In the genomic region with DNA sequence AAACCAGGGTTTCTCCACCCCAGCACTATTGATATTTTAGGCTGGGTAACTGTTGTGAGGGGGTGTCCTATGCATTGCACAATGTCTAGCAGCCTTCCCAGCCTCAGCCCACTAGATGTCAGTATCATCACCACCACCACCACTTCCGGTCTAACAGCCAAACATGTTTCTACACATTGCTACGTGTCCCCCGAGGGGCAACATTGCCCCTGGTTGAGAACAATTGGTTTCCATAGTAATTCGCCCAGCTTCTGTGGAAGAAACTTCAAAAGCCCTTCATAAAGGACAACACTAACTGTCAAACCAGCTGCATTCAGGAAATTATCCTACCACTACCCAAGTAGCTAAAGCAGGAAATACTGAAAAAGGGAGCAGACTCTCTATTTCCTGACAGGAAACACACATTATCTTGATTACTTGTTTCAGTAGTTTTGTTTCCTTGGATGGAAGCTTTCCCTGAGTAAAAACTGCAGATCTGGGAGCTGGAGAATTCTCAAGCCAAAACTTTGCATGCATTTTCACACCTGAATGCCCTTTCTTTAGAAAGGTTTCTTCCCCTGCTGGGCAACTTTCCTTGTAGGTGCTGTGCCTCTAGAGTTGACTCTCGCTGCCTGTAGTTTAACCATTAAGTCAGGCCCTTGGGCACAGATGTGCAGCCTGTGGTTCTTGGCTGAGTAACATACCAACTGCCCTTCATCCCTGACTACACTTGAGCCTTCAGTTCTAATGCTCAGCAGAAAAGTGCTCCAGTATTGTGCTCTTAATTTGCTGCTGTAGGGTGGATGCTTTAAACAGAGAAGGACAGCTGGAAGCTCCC, we compare ENCODE assay signal across 9 cellular contexts. TPM values are rescaled to one million over a fixed set of nuclear protein-coding genes. Genes with fewer than 3 reads are reported as not detected.
A peak's percentile ranks its signal among the peaks of the same experiment; 100 is the strongest.
DNase-seq lines count a peak whose midpoint lies in the region; ATAC-seq, FAIRE-seq and TF ChIP-seq lines count a peak whose summit lies in the region.
"Had no signal": no experiment of that assay in that cellular context is flagged by ENCODE, and none has a peak within 500 bp of the region (broad histone marks: within the 10 kb centered on the region; RNA-seq: fewer than 3 reads in every experiment).

No MANE protein-coding gene starts in this region.

- FAIRE-seq in HepG2 (lab: Jason Lieb, UNC) = peak; percentile 81

- no peak overlapping the region for H3K4me3 ChIP-seq in HepG2 (replicated peaks in 1 of 3; ENCODE audit: insufficient read depth in 1 of 3, low read depth in 2 of 3, low read length in 3 of 3)
- no peak overlapping the region for H3K4me3 ChIP-seq in prostate gland

- H3K27ac ChIP-seq in HepG2 (ENCODE audit: extremely low read length, insufficient read depth, low read length) (no peak overlapping the region), prostate gland (no peak overlapping the region)
- H3K27ac ChIP-seq: heart left ventricle had no signal

- H3K4me1 ChIP-seq in HepG2 (ENCODE audit: insufficient read depth, low read length) (no peaks in the 10 kb centered on the region), prostate gland (replicated peaks) (no peaks in the 10 kb centered on the region)

- H3K27me3 ChIP-seq in HepG2 (ENCODE audit: control insufficient read depth in 1 of 2, insufficient read depth in 2 of 2, low read length in 2 of 2) = no peaks in the 10 kb centered on the region
- no peaks in the 10 kb centered on the region for H3K27me3 ChIP-seq in prostate gland (replicated peaks; ENCODE audit: insufficient read depth)

- no peak overlapping the region for H3K9ac ChIP-seq in HepG2 (ENCODE audit: insufficient read depth, low read depth, low read length)

- TF ChIP-seq POLR2A in HepG2 (IDR thresholded peaks at IDR 0.05; ENCODE audit: insufficient read depth in 1 of 2, low read depth in 2 of 2, low read length in 2 of 2) (no peak), prostate gland (IDR thresholded peaks at IDR 0.05) (no peak)

- CTCF ChIA-PET in HepG2 (lab: Yijun Ruan, JAX; ENCODE audit: low intra/inter-chr PET ratio, low total read pairs) = no interaction called here

- in situ Hi-C loops in G401 (cut with HindIII; ENCODE audit: low sequenced_read_pairs) (no loop called here), HepG2 (cut with HindIII; ENCODE audit: extremely low pct_ligation_motif_present, low pct_unique_long_range_greater_than_20kb) (no loop called here)

- DNase-seq in G401 (ENCODE audit: low spot score) (peak; percentile 14), HUDEP-2 (lab: John Stamatoyannopoulos, UW; ENCODE audit: unreplicated experiment in 76 of 76) (peak in 48 of 76 experiments; percentile 4 to 68 (median 32)), T-helper 2 cell (peak in 4 of 5 experiments; percentile 22 to 78 (median 38)), astrocyte of the hippocampus (ENCODE audit: low read depth, low spot score) (peak; percentile 7), HepG2 (ENCODE audit: low spot score) (peak; percentile 61), prostate gland (ENCODE audit: low spot score) (no peak)
- DNase-seq in stimulated activated CD8-positive, alpha-beta memory T cell treated with anti-CD3 and anti-CD28 coated beads, Interleukin-15, amount 100 ng/mL, for 1 hour (ENCODE audit: low read depth) = peak; percentile 24

- peak overlapping the region; percentile 75 for H2AFZ ChIP-seq in HepG2 (ENCODE audit: low read length)

- TF ChIP-seq RAD21 in HepG2 (CRISPR knock-in tag; IDR thresholded peaks at IDR 0.05) = no peak

- BruUV-seq in HepG2 (replicated peaks; lab: Mats Ljungman, UMichigan) = no TSS peak

- intact Hi-C loops in HepG2 (cut with micrococcal nuclease; ENCODE audit: unreplicated experiment) (no loop called here), prostate gland (cut with DNase I) (no loop called here)

- ATAC-seq in GM21528 (IDR thresholded peaks at IDR 0.05; ENCODE audit: low FRiP score, unreplicated experiment) (peak; percentile 99), HepG2 (peak; percentile 93)

- H3K9me3 ChIP-seq in HepG2 (ENCODE audit: low read length) = 0 out of 2 replicates have a peak, but pooled peaks cover 5% of the 10 kb centered on the region
- H3K9me3 ChIP-seq in prostate gland = no peaks in the 10 kb centered on the region
- H3K9me3 ChIP-seq: heart left ventricle had no signal

- peak; percentile 77 for TF ChIP-seq CTCF in HepG2 (CRISPR knock-in tag; IDR thresholded peaks at IDR 0.05)
- TF ChIP-seq CTCF in prostate gland (IDR thresholded peaks at IDR 0.05) = peak in 2 of 4 experiments; percentile 22 to 45

- H3K79me2 ChIP-seq in HepG2 (ENCODE audit: insufficient read depth, low read length) = no peaks in the 10 kb centered on the region

- peak overlapping the region; percentile 45 for H3K4me2 ChIP-seq in HepG2 (ENCODE audit: low read depth, low read length)

- H3K36me3 ChIP-seq in HepG2 (replicated peaks in 1 of 2; ENCODE audit: control insufficient read depth in 1 of 2, insufficient read depth in 2 of 2, low read length in 2 of 2) (no peaks in the 10 kb centered on the region), prostate gland (no peaks in the 10 kb centered on the region)
- H3K36me3 ChIP-seq: heart left ventricle had no signal

- POLR2A ChIA-PET in HepG2 (lab: Yijun Ruan, JAX) = no interaction called here

- 1% methylated on average over 5 of the region's 5 CpGs for WGBS in HepG2 (ENCODE audit: low lambda C conversion rate)
- 34% methylated on average over 5 of the region's 5 CpGs for WGBS in prostate gland

- no peak for TF ChIP-seq EP300 in HepG2 (IDR thresholded peaks at IDR 0.05; ENCODE audit: low read depth in 2 of 2, low read length in 2 of 2)
- TF ChIP-seq EP300 in HepG2 (CRISPR knock-in tag; IDR thresholded peaks at IDR 0.05; ENCODE audit: borderline replicate concordance) = no peak

- H4K20me1 ChIP-seq in HepG2 (ENCODE audit: insufficient read depth, low read length) = no peaks in the 10 kb centered on the region

TF ChIP-seq in HepG2, 621 proteins besides CTCF, POLR2A, EP300 and RAD21 (continues in another document):
- TF ChIP-seq, protein P1, sequence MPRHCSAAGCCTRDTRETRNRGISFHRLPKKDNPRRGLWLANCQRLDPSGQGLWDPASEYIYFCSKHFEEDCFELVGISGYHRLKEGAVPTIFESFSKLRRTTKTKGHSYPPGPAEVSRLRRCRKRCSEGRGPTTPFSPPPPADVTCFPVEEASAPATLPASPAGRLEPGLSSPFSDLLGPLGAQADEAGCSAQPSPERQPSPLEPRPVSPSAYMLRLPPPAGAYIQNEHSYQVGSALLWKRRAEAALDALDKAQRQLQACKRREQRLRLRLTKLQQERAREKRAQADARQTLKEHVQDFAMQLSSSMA (CRISPR knock-in tag; IDR thresholded peaks at IDR 0.05) = no peak
- TF ChIP-seq ZNF256 (CRISPR knock-in tag; conservative IDR thresholded peaks at IDR 0.05) (no peak), CBFB (CRISPR knock-in tag; IDR thresholded peaks at IDR 0.05) (no peak), KMT2A (CRISPR knock-in tag; IDR thresholded peaks at IDR 0.05) (no peak), CREB1 (IDR thresholded peaks at IDR 0.05) (0 out of 2 replicates have a peak, but pooled peaks have one; percentile 15), CREB1 (CRISPR knock-in tag; IDR thresholded peaks at IDR 0.05) (no peak; the same call in 1 of the 2 replicates), CHD2 (IDR thresholded peaks at IDR 0.05; ENCODE audit: low read depth, low read length) (no peak), DNMT3B (CRISPR knock-in tag; conservative IDR thresholded peaks at IDR 0.05) (no peak), NFYC (CRISPR knock-in tag; IDR thresholded peaks at IDR 0.05) (peak; percentile 53; the same call in 1 of the 2 replicates), SETDB1 (CRISPR knock-in tag; IDR thresholded peaks at IDR 0.05; ENCODE audit: borderline replicate concordance) (0 out of 2 replicates have a peak, but pooled peaks have one; percentile 75), ELF4 (CRISPR knock-in tag; IDR thresholded peaks at IDR 0.05; ENCODE audit: borderline replicate concordance) (no peak), WIZ (CRISPR knock-in tag; IDR thresholded peaks at IDR 0.05) (peak; percentile 87; the same call in 1 of the 2 replicates), ZFYVE20 (CRISPR knock-in tag; IDR thresholded peaks at IDR 0.05; ENCODE audit: borderline replicate concordance, low read depth) (no peak)
- TF ChIP-seq, protein P2, sequence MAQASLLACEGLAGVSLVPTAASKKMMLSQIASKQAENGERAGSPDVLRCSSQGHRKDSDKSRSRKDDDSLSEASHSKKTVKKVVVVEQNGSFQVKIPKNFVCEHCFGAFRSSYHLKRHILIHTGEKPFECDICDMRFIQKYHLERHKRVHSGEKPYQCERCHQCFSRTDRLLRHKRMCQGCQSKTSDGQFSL (CRISPR knock-in tag; IDR thresholded peaks at IDR 0.05) = peak; percentile 71; the same call in 1 of the 2 replicates

RNA-seq across cellular contexts. Expression of a gene that starts 23.6 kb away (rescaled TPM):
- not detected in 2 replicates for total RNA-seq in G401 (2014; rRNA removed; shearing (Covaris generic))
- 0.10 and 0.13 TPM in 2 replicates for total RNA-seq in HepG2 (2016; rRNA removed; fragmentation: Illumina TruSeq; extraction: Trizol)
- under 0.01 and 0.10 TPM in 2 replicates for total RNA-seq in HepG2 (2016; cell fraction: cytosol; rRNA removed; fragmentation: Illumina TruSeq; extraction: Trizol; ENCODE audit: low read depth)
- 0.03 and 0.15 TPM in 2 replicates for total RNA-seq in HepG2 (2016; cell fraction: insoluble cytoplasmic fraction; rRNA removed; fragmentation: Illumina TruSeq; extraction: Trizol)
- total RNA-seq in HepG2 (2016; cell fraction: membrane; rRNA removed; fragmentation: Illumina TruSeq; extraction: Trizol) = 0.07 and 0.09 TPM in 2 replicates
- 0.31 and 0.43 TPM in 2 replicates for total RNA-seq in HepG2 (2016; cell fraction: nucleus; rRNA removed; fragmentation: Illumina TruSeq; extraction: Trizol)
- polyA plus RNA-seq in HepG2 (2011; rRNA removed) = 0.01 TPM in 2 replicates
- under 0.01 and 0.01 TPM in 2 replicates for polyA plus RNA-seq in HepG2 (2011; cell fraction: cytosol; rRNA removed)
- 0.03 TPM in 2 replicates for polyA plus RNA-seq in HepG2 (2011; cell fraction: nucleus; rRNA removed)
- 0.01 and 0.04 TPM in 2 replicates for polyA plus RNA-seq in HepG2 (2012)
- polyA plus RNA-seq in HepG2 (2016; cell fraction: cytosol; fragmentation: Illumina TruSeq; extraction: Trizol; ENCODE audit: low read depth) = not detected in 2 replicates
- 0.03 TPM in 1 of 2 replicates, not detected in the other for polyA plus RNA-seq in HepG2 (2016; cell fraction: insoluble cytoplasmic fraction; fragmentation: Illumina TruSeq; extraction: Trizol; ENCODE audit: low read depth)
- not detected in 2 replicates for polyA plus RNA-seq in HepG2 (2016; cell fraction: membrane; fragmentation: Illumina TruSeq; extraction: Trizol; ENCODE audit: low read depth)
- 0.07 and 0.16 TPM in 2 replicates for polyA plus RNA-seq in HepG2 (2016; cell fraction: nucleus; fragmentation: Illumina TruSeq; extraction: Trizol; ENCODE audit: insufficient read depth, low read depth)
- polyA minus RNA-seq in HepG2 (2011; rRNA and poly(A)+ RNA removed; ENCODE audit: low replicate concordance) = 0.02 TPM in 1 of 2 replicates, not detected in the other
- polyA minus RNA-seq in HepG2 (2011; cell fraction: cytosol; rRNA and poly(A)+ RNA removed) = not detected in 2 replicates
- polyA minus RNA-seq in HepG2 (2011; cell fraction: nucleus; rRNA and poly(A)+ RNA removed) = 0.12 and 0.13 TPM in 2 replicates
- total RNA-seq in prostate gland = 1 to 10 TPM in 1 of 2 donors, under 1 TPM in 1; 0.46 to 1.1 TPM
- polyA plus RNA-seq: heart left ventricle had no signal
